8 cellular contexts compared by ENCODE assay signal in the genomic region with DNA sequence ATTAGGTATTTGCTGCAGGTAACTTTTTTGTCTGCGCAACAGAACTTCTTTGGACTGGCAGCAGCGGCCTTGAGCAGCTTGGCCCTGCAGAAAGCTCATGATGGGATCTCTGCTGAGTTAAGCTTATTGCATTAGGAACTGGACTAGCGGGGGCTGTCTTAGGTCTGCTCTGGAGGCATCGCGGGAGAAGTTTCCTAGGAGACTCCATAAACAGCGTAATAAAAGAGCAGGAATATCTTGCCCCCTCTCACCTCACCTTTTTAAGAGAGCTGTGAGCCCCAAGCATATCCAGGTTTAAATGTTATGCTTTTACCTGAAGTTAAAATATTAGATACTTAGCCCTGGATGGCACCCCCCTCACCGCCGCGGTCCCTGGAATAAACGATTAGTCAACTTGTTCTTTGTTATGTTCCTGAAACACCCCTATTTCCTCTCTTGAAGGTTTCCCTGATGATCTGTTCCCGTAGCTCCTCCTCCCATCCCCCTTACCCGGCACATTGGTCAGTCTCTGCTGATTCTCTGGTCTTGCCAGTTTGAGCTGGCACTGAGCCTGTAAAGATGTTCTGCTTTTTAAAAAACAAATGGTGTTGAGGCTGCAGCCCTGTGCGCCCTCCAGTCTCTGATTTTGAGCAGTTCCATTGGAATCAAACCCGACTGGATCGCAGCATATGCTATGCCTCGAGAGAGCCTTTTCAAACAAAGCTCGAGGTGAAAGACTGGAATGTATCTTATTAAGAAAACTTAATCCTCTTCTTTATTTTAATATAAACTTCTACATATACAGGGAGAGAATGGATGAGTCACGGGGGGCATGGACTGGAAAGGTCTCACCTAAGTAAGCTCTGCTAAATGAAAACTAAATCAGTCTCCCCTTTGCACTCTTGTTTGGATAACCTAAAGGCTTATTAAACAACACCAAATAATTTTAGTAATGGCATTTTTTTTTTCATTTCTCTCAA. TPM values are rescaled to one million over a fixed set of nuclear protein-coding genes. Genes with fewer than 3 reads are reported as not detected.
DNase-seq lines count a peak whose midpoint lies in the region; ATAC-seq and TF ChIP-seq lines count a peak whose summit lies in the region.

No MANE protein-coding gene starts in this region.

- no peaks in the 10 kb centered on the region for H3K9me3 ChIP-seq in BLaER1 treated with 17β-estradiol and CSF1 and Interleukin-3, amounts not matched to agents 10 nM and 100 nM (replicated peaks in 1 of 11)
- no peaks in the 10 kb centered on the region for H3K9me3 ChIP-seq in SJCRH30 (replicated peaks)
- no peaks in the 10 kb centered on the region for H3K9me3 ChIP-seq in duodenal mucosa (ENCODE audit: control insufficient read depth in 1 of 2, low read length in 2 of 2)
- no peaks in the 10 kb centered on the region for H3K9me3 ChIP-seq in thoracic aorta

- peak overlapping the region; percentile 82 to 98 (median 97); a peak in 21 of 22 replicates for H3K27ac ChIP-seq in BLaER1 treated with 17β-estradiol and CSF1 and Interleukin-3, amounts not matched to agents 10 nM and 100 nM
- peak overlapping the region; percentile 89 for H3K27ac ChIP-seq in SJCRH30
- peak overlapping the region; percentile 65 for H3K27ac ChIP-seq in duodenal mucosa (ENCODE audit: low read depth, low read length)
- H3K27ac ChIP-seq in thoracic aorta = peak overlapping the region; percentile 62 to 77

- H3K4me3 ChIP-seq in BLaER1 treated with 17β-estradiol and CSF1 and Interleukin-3, amounts not matched to agents 10 nM and 100 nM = peak overlapping the region; percentile 87 to 98 (median 96)
- H3K4me3 ChIP-seq in HFF-Myc (replicated peaks; ENCODE audit: low read depth, low read length) = peak overlapping the region; percentile 75
- H3K4me3 ChIP-seq in SJCRH30 = peak overlapping the region; percentile 68
- H3K4me3 ChIP-seq in duodenal mucosa (ENCODE audit: low read depth in 1 of 2, low read length in 2 of 2) = peak overlapping the region; percentile 77 to 78
- peak overlapping the region; percentile 87 for H3K4me3 ChIP-seq in thoracic aorta

- peak overlapping the region; percentile 93 to 99 (median 98) for H3K9ac ChIP-seq in BLaER1 treated with 17β-estradiol and CSF1 and Interleukin-3, amounts not matched to agents 10 nM and 100 nM
- H3K9ac ChIP-seq in duodenal mucosa (ENCODE audit: low read depth in 1 of 2, low read length in 2 of 2) = peak overlapping the region; percentile 86 to 93

- H3K4me1 ChIP-seq in BLaER1 treated with 17β-estradiol and CSF1 and Interleukin-3, amounts not matched to agents 10 nM and 100 nM = peaks cover 69 to 75% (median 73%) of the 10 kb centered on the region in 10 experiments
- H3K4me1 ChIP-seq in SJCRH30 (peaks cover 21% of the 10 kb centered on the region), duodenal mucosa (ENCODE audit: control insufficient read depth in 1 of 2, insufficient read depth in 2 of 2, low read length in 2 of 2) (peaks cover 48 to 52% of the 10 kb centered on the region in 2 donors), thoracic aorta (ENCODE audit: control insufficient read depth in 1 of 2, low read depth in 2 of 2) (peaks cover 22 to 47% of the 10 kb centered on the region in 2 donors)

- H4K20me1 ChIP-seq in BLaER1 treated with 17β-estradiol and CSF1 and Interleukin-3, amounts not matched to agents 10 nM and 100 nM = peaks cover 36 to 68% (median 62%) of the 10 kb centered on the region in 11 experiments

- H3K27me3 ChIP-seq in BLaER1 treated with 17β-estradiol and CSF1 and Interleukin-3, amounts not matched to agents 10 nM and 100 nM = no peaks in the 10 kb centered on the region
- H3K27me3 ChIP-seq in SJCRH30 (no peaks in the 10 kb centered on the region), duodenal mucosa (ENCODE audit: control insufficient read depth in 1 of 2, insufficient read depth in 2 of 2, low read length in 2 of 2) (no peaks in the 10 kb centered on the region), thoracic aorta (replicated peaks; ENCODE audit: insufficient read depth) (no peaks in the 10 kb centered on the region)

- peak; percentile 50 for ATAC-seq in thoracic aorta (ENCODE audit: insufficient number of reproducible peaks, low FRiP score, low read depth)
- ATAC-seq in GM19397 (IDR thresholded peaks at IDR 0.05; ENCODE audit: unreplicated experiment) = no peak
- ATAC-seq in HG02759 (IDR thresholded peaks at IDR 0.05; ENCODE audit: unreplicated experiment) = no peak

- peak overlapping the region; percentile 93 to 100 (median 98) for H3K4me2 ChIP-seq in BLaER1 treated with 17β-estradiol and CSF1 and Interleukin-3, amounts not matched to agents 10 nM and 100 nM

- DNase-seq in HFF-Myc (ENCODE audit: extremely low read depth, low read depth) = peak; percentile 61
- peak; percentile 54 to 56 for DNase-seq in SJCRH30
- peak; percentile 88 for DNase-seq in medulla oblongata (ENCODE audit: extremely low spot score)
- peak; percentile 63 for DNase-seq in thoracic aorta (ENCODE audit: low spot score)

- H3K36me3 ChIP-seq in BLaER1 treated with 17β-estradiol and CSF1 and Interleukin-3, amounts not matched to agents 10 nM and 100 nM = peaks cover 9 to 22% (median 16%) of the 10 kb centered on the region in 11 experiments; a peak in 20 of 22 replicates
- H3K36me3 ChIP-seq in SJCRH30 (peaks cover 11% of the 10 kb centered on the region; the same call in 1 of the 2 replicates), duodenal mucosa (ENCODE audit: control insufficient read depth in 1 of 2, insufficient read depth in 2 of 2, low read length in 2 of 2) (peaks cover 0 to 13% of the 10 kb centered on the region in 2 donors), thoracic aorta (no peaks in the 10 kb centered on the region)

- no peak for TF ChIP-seq CTCF in HFF-Myc (IDR thresholded peaks at IDR 0.05; ENCODE audit: low read depth, low read length, missing control alignments)
- no peak for TF ChIP-seq CTCF in thoracic aorta (IDR thresholded peaks at IDR 0.05)

RNA-seq across cellular contexts. Expression of gene MLXIP, which starts 1.9 kb away (rescaled TPM):
- 21.1 and 23.2 TPM in 2 replicates for total RNA-seq in SJCRH30 (2014; rRNA removed; shearing (Covaris generic))
- 10 to 100 TPM; 35.5 to 50.3 TPM for total RNA-seq in thoracic aorta

RNA-seq across cellular contexts. Expression of gene BCL7A, which starts 58.7 kb away (rescaled TPM):
- 11.1 and 14.4 TPM in 2 replicates for total RNA-seq in SJCRH30 (2014; rRNA removed; shearing (Covaris generic))
- 10 to 100 TPM in 1 of 2 donors, 1 to 10 TPM in 1; 9.6 to 12.9 TPM for total RNA-seq in thoracic aorta
